13 cellular contexts compared by ENCODE assay signal in genomic region chr7:146002431-146003078, GRCh38.
A peak's percentile ranks its signal among the peaks of the same experiment; 100 is the strongest.
DNase-seq lines count a peak whose midpoint lies in the region; ATAC-seq and TF ChIP-seq lines count a peak whose summit lies in the region.
"Had no signal": no experiment of that assay in that cellular context is flagged by ENCODE, and none has a peak within 500 bp of the region (broad histone marks: within the 10 kb centered on the region; RNA-seq: fewer than 3 reads in every experiment).

No MANE protein-coding gene starts in this region.

- TF ChIP-seq POLR2A in uterus (IDR thresholded peaks at IDR 0.05) = no peak

- H3K4me2 ChIP-seq in neural cell (ENCODE audit: low read length) = no peak overlapping the region

- no peak overlapping the region for H2AFZ ChIP-seq in neural cell (ENCODE audit: low read depth, low read length)

- no peaks in the 10 kb centered on the region for H3K79me2 ChIP-seq in neural cell (replicated peaks; ENCODE audit: insufficient read depth, low read length)

- DNase-seq in cortex of kidney (lab: John Stamatoyannopoulos, UW) (no peak), uterus (no peak), activated gamma-delta T cell treated with Interleukin-2 at 50 U/mL for 16 hours (no peak)
- no peak for DNase-seq in activated naive CD4-positive, alpha-beta T cell treated with anti-CD3 and anti-CD28 coated beads, Interleukin-2, amount 50 U/mL, for 16 hours
- DNase-seq: activated T-cell treated with anti-CD3 and anti-CD28 coated beads, Interleukin-2, amount 50 U/mL, for 72 hours; COR-L47; NCI-H1694 had no signal

- H3K9me3 ChIP-seq in neural cell (ENCODE audit: low read length) = no peaks in the 10 kb centered on the region
- no peaks in the 10 kb centered on the region for H3K9me3 ChIP-seq in uterus
- H3K9me3 ChIP-seq: breast epithelium had no signal

- H3K9me2 ChIP-seq in neural cell (ENCODE audit: insufficient read depth, low read length) = no peaks in the 10 kb centered on the region

- no peaks in the 10 kb centered on the region for H3F3A ChIP-seq in neural cell (ENCODE audit: insufficient read depth, low read length, poor library complexity, severe bottlenecking)

- no peaks in the 10 kb centered on the region for H3K36me3 ChIP-seq in neural cell (ENCODE audit: insufficient read depth, low read length)
- no peaks in the 10 kb centered on the region for H3K36me3 ChIP-seq in uterus
- H3K36me3 ChIP-seq: breast epithelium had no signal

- no peak overlapping the region for H3K9ac ChIP-seq in neural cell (ENCODE audit: low read length)

- no peaks in the 10 kb centered on the region for H4K20me1 ChIP-seq in neural cell (ENCODE audit: insufficient read depth)

- H3K4me3 ChIP-seq in neural cell (ENCODE audit: low read length) = no peak overlapping the region
- H3K4me3 ChIP-seq in uterus = no peak overlapping the region
- H3K4me3 ChIP-seq: breast epithelium had no signal

- H3K4me1 ChIP-seq in uterus = no peaks in the 10 kb centered on the region
- H3K4me1 ChIP-seq: breast epithelium had no signal

- H3K27me3 ChIP-seq in neural cell (ENCODE audit: insufficient read depth, low read depth, low read length) (no peaks in the 10 kb centered on the region), uterus (no peaks in the 10 kb centered on the region)
- H3K27me3 ChIP-seq: breast epithelium had no signal

- no peak for TF ChIP-seq RAD21 in neural cell (conservative IDR thresholded peaks at IDR 0.05)

- no peak for TF ChIP-seq EP300 in neural cell (conservative IDR thresholded peaks at IDR 0.05; ENCODE audit: poor library complexity, severe bottlenecking)

- peak; percentile 99 for ATAC-seq in GM19395 (IDR thresholded peaks at IDR 0.05; ENCODE audit: unreplicated experiment)
- peak; percentile 90 for ATAC-seq in HG02840 (IDR thresholded peaks at IDR 0.05; ENCODE audit: low FRiP score, unreplicated experiment)
- ATAC-seq in HG03558 (IDR thresholded peaks at IDR 0.05; ENCODE audit: extremely low read depth, unreplicated experiment) = peak; percentile 40
- ATAC-seq: activated T-cell treated with anti-CD3 and anti-CD28 coated beads, Interleukin-2, amount 50 U/mL, for 72 hours; Panc1 had no signal

- no peak overlapping the region for H3K27ac ChIP-seq in neural cell (ENCODE audit: low read length)
- no peak overlapping the region for H3K27ac ChIP-seq in uterus
- H3K27ac ChIP-seq: breast epithelium had no signal

- intact Hi-C loops in uterus (cut with DNase I; ENCODE audit: low total_unique reads) = no loop called here

- TF ChIP-seq CTCF in neural cell (IDR thresholded peaks at IDR 0.05; ENCODE audit: poor library complexity, severe bottlenecking) (no peak), uterus (IDR thresholded peaks at IDR 0.05) (no peak)

TF ChIP-seq in neural cell, 6 proteins besides CTCF, POLR2A, EP300 and RAD21:
- TF ChIP-seq EZH2 (IDR thresholded peaks at IDR 0.05; ENCODE audit: borderline replicate concordance, insufficient read depth, low read length, poor library complexity, severe bottlenecking) (no peak), REST (IDR thresholded peaks at IDR 0.05; ENCODE audit: borderline replicate concordance) (no peak), POLR2AphosphoS5 (IDR thresholded peaks at IDR 0.05) (peak; percentile 27)
TF ChIP-seq in neural cell: peak in this region for 1.

Comparison
In these comparisons a context has a peak if more than half of its experiments do, and no peak if none do; other contexts are left out.
1. ATAC-seq: peak in every context shown above with its lines; median percentile 99 in GM19395; 90 in HG02840; 40 in HG03558.